1 cellular context compared by ENCODE assay signal in the genomic region with DNA sequence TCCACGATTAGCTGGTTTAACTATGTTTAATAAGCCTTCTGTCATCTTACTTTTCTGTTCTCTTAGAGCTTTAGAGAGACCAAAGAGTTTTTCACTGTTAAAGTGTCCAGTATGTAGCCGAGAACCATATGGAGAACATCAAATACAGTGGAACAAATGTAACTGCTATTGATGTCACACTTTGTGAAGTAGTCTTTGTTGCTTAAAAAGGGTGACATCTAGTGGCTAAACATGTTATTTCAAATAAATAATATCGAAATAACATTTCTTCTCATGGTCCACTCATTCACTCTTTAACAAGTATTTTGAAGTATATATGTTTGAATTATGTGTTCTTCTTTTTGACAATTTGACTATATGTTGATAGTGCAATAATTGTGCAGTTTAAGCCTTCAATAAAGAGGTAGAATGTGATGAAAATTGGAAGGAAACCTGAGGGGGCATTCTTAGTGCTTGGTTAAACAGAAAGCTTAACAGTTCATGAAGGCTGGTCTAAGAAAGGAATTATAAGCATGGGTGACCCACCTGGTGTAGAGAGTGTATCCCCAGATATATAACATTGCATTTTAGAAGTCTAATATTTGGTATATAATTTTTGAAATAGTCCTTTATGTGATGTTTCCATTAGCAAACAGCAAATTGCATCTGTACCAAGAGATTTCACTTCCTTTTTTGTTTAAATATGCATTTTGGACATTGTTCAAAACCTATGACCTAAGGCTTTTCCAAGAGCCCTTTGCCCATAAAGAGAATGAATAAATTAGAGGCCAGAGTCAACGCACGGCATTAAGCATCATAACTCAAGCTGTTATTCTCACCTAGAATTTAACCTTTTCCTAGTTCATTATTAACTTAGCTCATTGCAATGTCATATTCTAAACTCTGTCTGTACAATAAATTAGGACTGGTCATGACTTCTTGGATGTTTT.
TF ChIP-seq lines count a peak whose summit lies in the region.

No MANE protein-coding gene starts in this region.

TF ChIP-seq in GM23338, 12 proteins besides CTCF, POLR2A, EP300 and RAD21 (continued from another document):
- TF ChIP-seq ZNF462 (CRISPR knock-in tag; IDR thresholded peaks at IDR 0.05): no peak
- TF ChIP-seq ZNF114 (CRISPR knock-in tag; IDR thresholded peaks at IDR 0.05): no peak
